19 cellular contexts compared by ENCODE assay signal in the genomic region with DNA sequence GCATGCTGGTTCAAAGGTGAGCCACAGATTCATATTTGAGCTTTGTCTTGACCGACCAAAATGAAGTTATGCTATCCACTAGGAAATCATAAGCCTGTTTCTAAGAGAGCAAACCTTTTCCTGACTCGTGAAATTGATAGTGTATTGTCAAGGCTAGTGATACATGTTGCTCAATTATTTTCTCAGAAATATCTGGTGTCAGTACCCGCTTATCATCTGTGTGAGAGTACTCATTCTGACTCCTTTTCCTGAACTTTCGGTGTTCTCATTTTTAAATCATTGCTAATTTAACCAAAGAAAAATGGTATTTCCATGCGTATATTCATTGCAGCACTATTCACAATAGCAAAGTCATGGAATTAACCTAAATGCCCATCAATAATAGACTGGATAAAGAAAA. TPM values are rescaled to one million over a fixed set of nuclear protein-coding genes. Genes with fewer than 3 reads are reported as not detected.
DNase-seq lines count a peak whose midpoint lies in the region; ATAC-seq, FAIRE-seq and TF ChIP-seq lines count a peak whose summit lies in the region.
"Had no signal": no experiment of that assay in that cellular context is flagged by ENCODE, and none has a peak within 500 bp of the region (broad histone marks: within the 10 kb centered on the region; RNA-seq: fewer than 3 reads in every experiment).

No MANE protein-coding gene starts in this region.

- TF ChIP-seq EP300 in A549 (IDR thresholded peaks at IDR 0.05) (no peak), SK-N-SH (IDR thresholded peaks at IDR 0.05; ENCODE audit: borderline replicate concordance in 1 of 2, low read depth in 1 of 2, low read length in 1 of 2) (no peak), transverse colon (IDR thresholded peaks at IDR 0.05; ENCODE audit: low read depth) (no peak)

- H3K9me3 ChIP-seq in A549, result no peaks in the 10 kb centered on the region
- no peaks in the 10 kb centered on the region for H3K9me3 ChIP-seq in SK-N-SH
- no peaks in the 10 kb centered on the region for H3K9me3 ChIP-seq in keratinocyte (ENCODE audit: control insufficient read depth, low read depth, low read length)
- H3K9me3 ChIP-seq in Peyer's patch, result no peaks in the 10 kb centered on the region
- no peaks in the 10 kb centered on the region for H3K9me3 ChIP-seq in aorta (ENCODE audit: control insufficient read depth, low read length)
- H3K9me3 ChIP-seq in transverse colon, result no peaks in the 10 kb centered on the region

- POLR2A ChIA-PET in A549 (lab: Yijun Ruan, JAX), result no interaction called here
- POLR2A ChIA-PET in SK-N-SH (lab: Yijun Ruan, JAX), result no interaction called here

- TF ChIP-seq RAD21 in A549 (conservative IDR thresholded peaks at IDR 0.05 in 1 of 2, IDR thresholded peaks at IDR 0.05 in 1 of 2) (no peak), SK-N-SH (IDR thresholded peaks at IDR 0.05; ENCODE audit: low read length) (no peak)

- 0 out of 3 replicates have a peak overlapping the region, but pooled peaks have one; percentile 10 for H3K4me2 ChIP-seq in A549
- peak overlapping the region; percentile 47; the same call in 1 of the 2 replicates for H3K4me2 ChIP-seq in SK-N-SH
- H3K4me2 ChIP-seq in keratinocyte (ENCODE audit: control insufficient read depth, extremely low read depth, insufficient read depth, low read depth, low read length), result peak overlapping the region; percentile 13

- WGBS in A549 (ENCODE audit: missing lambda C conversion rate), result 46% methylated on average over 5 of the region's 5 CpGs
- 45% methylated on average over 5 of the region's 5 CpGs for WGBS in SK-N-SH (ENCODE audit: low lambda C conversion rate)
- WGBS in aorta, 2 donors, result 82 to 86% methylated on average over 5 of the region's 5 CpGs
- WGBS in transverse colon (ENCODE audit: low coverage in 1 of 2), 2 donors, result 93% methylated on average over 5 of the region's 5 CpGs

- H3K27ac ChIP-seq in A549 (no peak overlapping the region), SK-N-SH (ENCODE audit: low read depth in 2 of 2, low read length in 1 of 2) (no peak overlapping the region), keratinocyte (ENCODE audit: control insufficient read depth, insufficient read depth, low read length) (no peak overlapping the region), Peyer's patch (no peak overlapping the region), aorta (ENCODE audit: low read depth in 1 of 2, low read length in 2 of 2) (no peak overlapping the region), transverse colon (no peak overlapping the region)
- H3K27ac ChIP-seq: 22Rv1 had no signal

- ATAC-seq in A549 (no peak), HG03432 (IDR thresholded peaks at IDR 0.05; ENCODE audit: unreplicated experiment) (no peak), aorta (ENCODE audit: low FRiP score) (no peak)

- FAIRE-seq in A549 (lab: Jason Lieb, UNC) (no peak), keratinocyte (lab: Jason Lieb, UNC) (no peak)
- FAIRE-seq: G401.6, GM12892 had no signal

- TF ChIP-seq CTCF in A549 (IDR thresholded peaks at IDR 0.05), result no peak
- TF ChIP-seq CTCF in SK-N-SH (IDR thresholded peaks at IDR 0.05), result no peak
- no peak for TF ChIP-seq CTCF in keratinocyte (optimal IDR thresholded peaks at IDR 0.05 in 1 of 3, IDR thresholded peaks at IDR 0.05 in 1 of 3, conservative IDR thresholded peaks at IDR 0.05 in 1 of 3; ENCODE audit: extremely low read depth in 1 of 3, insufficient read depth in 2 of 3, low read length in 3 of 3)
- no peak for TF ChIP-seq CTCF in Peyer's patch (IDR thresholded peaks at IDR 0.05)
- TF ChIP-seq CTCF in transverse colon (IDR thresholded peaks at IDR 0.05), result no peak

- H3K27me3 ChIP-seq in SK-N-SH (ENCODE audit: insufficient read depth) (no peaks in the 10 kb centered on the region), keratinocyte (ENCODE audit: control insufficient read depth, extremely low read depth, insufficient read depth, low read length) (peaks cover 4% of the 10 kb centered on the region), Peyer's patch (no peaks in the 10 kb centered on the region), aorta (ENCODE audit: control insufficient read depth in 1 of 2, insufficient read depth in 2 of 2, low read length in 1 of 2) (no peaks in the 10 kb centered on the region), transverse colon (no peaks in the 10 kb centered on the region)

- CTCF ChIA-PET in A549 (lab: Yijun Ruan, JAX) (no interaction called here), SK-N-SH (lab: Yijun Ruan, JAX) (interaction anchor here (1.1 to 5.4 kb wide), 2 partner anchors 16 to 162 kb away, joined by 3 to 42 read pairs; a partner anchor contains a TSS)

- in situ Hi-C loops in transverse colon (cut with MboI; ENCODE audit: low pct_ligation_motif_present in 1 of 4, low pct_unique_long_range_greater_than_20kb in 1 of 4, low sequenced_read_pairs in 3 of 4), result no loop called here

- TF ChIP-seq POLR2A in A549 (IDR thresholded peaks at IDR 0.05; ENCODE audit: low read length) (no peak), Peyer's patch (IDR thresholded peaks at IDR 0.05) (no peak), transverse colon (IDR thresholded peaks at IDR 0.05) (no peak)

- no peaks in the 10 kb centered on the region for H3K9me2 ChIP-seq in SK-N-SH

- H2AFZ ChIP-seq in SK-N-SH (ENCODE audit: low read depth) (no peak overlapping the region), keratinocyte (ENCODE audit: control insufficient read depth, low read length) (no peak overlapping the region)

- no peaks in the 10 kb centered on the region for H3K4me1 ChIP-seq in A549
- H3K4me1 ChIP-seq in SK-N-SH (ENCODE audit: control insufficient read depth in 1 of 2, insufficient read depth in 2 of 2, low read depth in 1 of 2, low read length in 1 of 2), result no peaks in the 10 kb centered on the region
- H3K4me1 ChIP-seq in keratinocyte (ENCODE audit: control insufficient read depth, extremely low read depth, insufficient read depth, low read length), result no peaks in the 10 kb centered on the region
- H3K4me1 ChIP-seq in Peyer's patch, result no peaks in the 10 kb centered on the region
- H3K4me1 ChIP-seq in aorta (ENCODE audit: control insufficient read depth in 1 of 2, insufficient read depth in 2 of 2, low read length in 2 of 2), result no peaks in the 10 kb centered on the region
- peaks cover 0 to 14% (median 0%) of the 10 kb centered on the region in 4 donors for H3K4me1 ChIP-seq in transverse colon

- H3K79me2 ChIP-seq in SK-N-SH (ENCODE audit: insufficient read depth), result no peaks in the 10 kb centered on the region
- H3K79me2 ChIP-seq in keratinocyte (ENCODE audit: control insufficient read depth, insufficient read depth, low read length), result no peaks in the 10 kb centered on the region

- H3K36me3 ChIP-seq in SK-N-SH (replicated peaks in 1 of 2; ENCODE audit: control insufficient read depth in 1 of 2, insufficient read depth in 2 of 2, low read length in 1 of 2), result no peaks in the 10 kb centered on the region
- no peaks in the 10 kb centered on the region for H3K36me3 ChIP-seq in keratinocyte (ENCODE audit: control insufficient read depth in 2 of 2, extremely low read depth in 1 of 2, insufficient read depth in 2 of 2, low read length in 2 of 2)
- no peaks in the 10 kb centered on the region for H3K36me3 ChIP-seq in Peyer's patch
- no peaks in the 10 kb centered on the region for H3K36me3 ChIP-seq in aorta (ENCODE audit: control insufficient read depth in 1 of 2, insufficient read depth in 2 of 2, low read length in 1 of 2)
- no peaks in the 10 kb centered on the region for H3K36me3 ChIP-seq in transverse colon

- DNase-seq in A549 (ENCODE audit: low read depth in 1 of 2, low spot score in 1 of 2), result no peak
- no peak for DNase-seq in SK-N-SH
- peak; percentile 22 for DNase-seq in amniotic epithelial cell (ENCODE audit: low read depth)
- DNase-seq in keratinocyte (ENCODE audit: low read depth, low spot score), result no peak
- no peak for DNase-seq in Peyer's patch
- DNase-seq in aorta, result no peak
- DNase-seq in transverse colon, result no peak
- DNase-seq: ACHN; C1 segment of cervical spinal cord; CD4-positive, alpha-beta T cell; DMS153; DMS79 treated with DMSO at 0.1 percent for 48 hours; GOT3; H9 had no signal

- no peak overlapping the region for H3K9ac ChIP-seq in SK-N-SH
- no peak overlapping the region for H3K9ac ChIP-seq in keratinocyte (ENCODE audit: control insufficient read depth, extremely low read depth, insufficient read depth, low read length)

- H3F3A ChIP-seq in SK-N-SH (replicated peaks; ENCODE audit: insufficient read depth), result no peaks in the 10 kb centered on the region

- intact Hi-C loops in aorta (cut with DNase I) (no loop called here), transverse colon (cut with DNase I; ENCODE audit: low total_unique reads) (no loop called here)

- H3K4me3 ChIP-seq in A549 (no peak overlapping the region), SK-N-SH (ENCODE audit: low read depth in 2 of 2, low read length in 1 of 2) (0 out of 4 replicates have a peak overlapping the region, but pooled peaks of 1 of the 2 experiments have one; percentile 4), keratinocyte (ENCODE audit: control insufficient read depth in 2 of 3, extremely low read depth in 1 of 3, insufficient read depth in 2 of 3, low read depth in 1 of 3, low read length in 3 of 3) (no peak overlapping the region), Peyer's patch (no peak overlapping the region), aorta (ENCODE audit: low read length in 2 of 2) (no peak overlapping the region), transverse colon (no peak overlapping the region)

- H3K9me1 ChIP-seq in keratinocyte (ENCODE audit: control insufficient read depth, extremely low read depth, insufficient read depth, low read length), result no peaks in the 10 kb centered on the region

- H4K20me1 ChIP-seq in SK-N-SH (ENCODE audit: insufficient read depth), result no peaks in the 10 kb centered on the region
- H4K20me1 ChIP-seq in keratinocyte (ENCODE audit: control insufficient read depth, extremely low read depth, insufficient read depth, low read length), result no peaks in the 10 kb centered on the region

- dilution Hi-C loops in keratinocyte (cut with MboI; ENCODE audit: extremely low pct_ligation_motif_present, low sequenced_read_pairs), result no loop called here

RNA-seq across cellular contexts. Expression of gene SGPP2, which starts 56.2 kb away (rescaled TPM):
- polyA plus RNA-seq in A549 (2011; rRNA removed) (0.26 and 0.66 TPM in 2 replicates), A549 (2017; fragmentation: RNase III; extraction: RNeasy Plus Mini Kit Qiagen cat#74134 plus additional on column Dnase treatment) (0.08 to 0.10 TPM (median 0.08 TPM) in 3 replicates), SK-N-SH (2012; rRNA removed) (0.03 TPM in 2 replicates), keratinocyte (0.76 to 7.3 TPM (median 2.6 TPM) in 3 replicates), aorta (1 to 10 TPM in 1 of 2 donors, under 1 TPM in 1; 0.10 to 1.6 TPM)
- polyA plus RNA-seq in A549 (2012; cell fraction: cytosol; rRNA removed), result 0.03 and 0.05 TPM in 2 replicates
- polyA plus RNA-seq in A549 (2012; cell fraction: nucleus; rRNA removed), result 0.05 TPM in 1 of 2 replicates, not detected in the other
- 0.78 and 0.87 TPM in 2 replicates for polyA minus RNA-seq in A549 (2011; rRNA and poly(A)+ RNA removed)
- polyA plus RNA-seq in SK-N-SH (2012; cell fraction: cytosol; rRNA removed), result 0.08 and 0.10 TPM in 2 replicates
- 0.01 and 0.04 TPM in 2 replicates for polyA plus RNA-seq in SK-N-SH (2012; cell fraction: nucleus; rRNA removed)
- polyA plus RNA-seq in keratinocyte (2011; ENCODE audit: low read depth), result 5.0 TPM
- 3.0 and 4.1 TPM in 2 replicates for polyA plus RNA-seq in keratinocyte (2011; cell fraction: cytosol; rRNA removed)
- polyA plus RNA-seq in keratinocyte (2011; cell fraction: nucleus; rRNA removed), result 4.8 and 5.8 TPM in 2 replicates
- 0.93 and 21.7 TPM in 2 replicates for polyA plus RNA-seq in keratinocyte (2012; ENCODE audit: low replicate concordance)
- 1.7 to 12.1 TPM (median 3.9 TPM) in 3 replicates for polyA minus RNA-seq in keratinocyte
- polyA minus RNA-seq in keratinocyte (2011; cell fraction: cytosol; rRNA and poly(A)+ RNA removed), result 3.6 TPM
- polyA minus RNA-seq in keratinocyte (2011; cell fraction: nucleus; rRNA and poly(A)+ RNA removed), result 4.8 and 5.2 TPM in 2 replicates
- total RNA-seq in Peyer's patch (10 to 100 TPM; 10.7 to 50.3 (median 46.9) TPM), aorta (under 1 TPM in 1 of 2 donors, not detected in 1; 0.54 TPM), transverse colon (10 to 100 TPM; 26.5 to 56.5 (median 48.7) TPM)
- total RNA-seq: H9, HT1080 had no signal
